18 cellular contexts compared by ENCODE assay signal in genomic region chr3:128273116-128273840, GRCh38.
DNase-seq lines count a peak whose midpoint lies in the region; ATAC-seq and TF ChIP-seq lines count a peak whose summit lies in the region.
"Had no signal": no experiment of that assay in that cellular context is flagged by ENCODE, and none has a peak within 500 bp of the region (broad histone marks: within the 10 kb centered on the region; RNA-seq: fewer than 3 reads in every experiment).

No MANE protein-coding gene starts in this region.

- peaks cover 4% of the 10 kb centered on the region for H3K36me3 Mint-ChIP-seq in nephron (ENCODE audit: low read depth)

- intact Hi-C loops in Right ventricle myocardium superior (cut with DNase I) (no loop called here), left cardiac atrium (cut with DNase I) (no loop called here), thyroid gland (cut with DNase I) (no loop called here)

- 74 to 100% methylated on average over 3 to 5 of the region's 5 CpGs for WGBS in thyroid gland, 2 donors
- WGBS in upper lobe of left lung, 2 donors, result 79% methylated on average over 5 of the region's 5 CpGs; no CpG with 5 or more reads in 1 of the 2 donors

- ATAC-seq in Right ventricle myocardium superior (ENCODE audit: poor library complexity) (peak; percentile 90), left cardiac atrium (peak; percentile 70 to 74), upper lobe of left lung (ENCODE audit: low FRiP score in 2 of 2) (no peak), GM18867 (IDR thresholded peaks at IDR 0.05; ENCODE audit: unreplicated experiment) (no peak)
- ATAC-seq: A549, PC-3 had no signal

- no peaks in the 10 kb centered on the region for H3K9me3 Mint-ChIP-seq in nephron

- TF ChIP-seq CTCF in right atrium auricular region (IDR thresholded peaks at IDR 0.05) (no peak), nephron (IDR thresholded peaks at IDR 0.05; ENCODE audit: unreplicated experiment in 3 of 3) (no peak), thyroid gland (IDR thresholded peaks at IDR 0.05) (no peak), upper lobe of left lung (IDR thresholded peaks at IDR 0.05) (no peak)

- peaks cover 29% of the 10 kb centered on the region for H3K4me1 Mint-ChIP-seq in nephron

- H3K4me1 ChIP-seq in right atrium auricular region (peaks cover 0 to 17% of the 10 kb centered on the region in 2 donors), thyroid gland (peaks cover 32 to 36% of the 10 kb centered on the region in 2 donors), upper lobe of left lung (peaks cover 0 to 6% (median 5%) of the 10 kb centered on the region in 4 donors)
- H3K4me1 ChIP-seq: A549 had no signal

- H3K27me3 Mint-ChIP-seq in nephron (ENCODE audit: low read depth), result no peaks in the 10 kb centered on the region

- H3K9me3 ChIP-seq in right atrium auricular region (no peaks in the 10 kb centered on the region), thyroid gland (no peaks in the 10 kb centered on the region), upper lobe of left lung (no peaks in the 10 kb centered on the region)
- H3K9me3 ChIP-seq: A549, Caco-2 had no signal

- no peak for TF ChIP-seq EP300 in upper lobe of left lung (IDR thresholded peaks at IDR 0.05)

- H3K27me3 ChIP-seq in right atrium auricular region, result no peaks in the 10 kb centered on the region
- no peaks in the 10 kb centered on the region for H3K27me3 ChIP-seq in thyroid gland
- H3K27me3 ChIP-seq in upper lobe of left lung, result no peaks in the 10 kb centered on the region

- H3K36me3 ChIP-seq in right atrium auricular region, result peaks cover 9% of the 10 kb centered on the region
- H3K36me3 ChIP-seq in thyroid gland, result no peaks in the 10 kb centered on the region
- peaks cover 0 to 14% (median 7%) of the 10 kb centered on the region in 4 donors for H3K36me3 ChIP-seq in upper lobe of left lung

- DNase-seq in Right ventricle myocardium superior (peak; percentile 67), right atrium auricular region (ENCODE audit: low spot score) (no peak), left cardiac atrium (no peak), thyroid gland (no peak), NCI-H1105 treated with DMSO at 0.1 percent for 48 hours (lab: John Stamatoyannopoulos, UW) (no peak), upper lobe of left lung (no peak)
- DNase-seq: DMS53; KG1; NCI-H1092; NCI-H1694 treated with DMSO at 0.1 percent for 48 hours; NCI-H345; NCI-H526 treated with DMSO at 0.1 percent for 48 hours; NK-92 treated with Interleukin-12 subunit alpha and Interleukin-12 subunit beta, amount 100 ng/mL, for 24 hours; PC-3 had no signal

- no peak overlapping the region for H3K4me3 ChIP-seq in right atrium auricular region
- H3K4me3 ChIP-seq in thyroid gland (replicated peaks in 1 of 3), result no peak overlapping the region
- no peak overlapping the region for H3K4me3 ChIP-seq in upper lobe of left lung
- H3K4me3 ChIP-seq: A549 had no signal

- no peak overlapping the region for H3K4me3 Mint-ChIP-seq in nephron

- H3K27ac ChIP-seq in right atrium auricular region (peak overlapping the region in 1 of 2 donors; percentile 63), thyroid gland (no peak overlapping the region), upper lobe of left lung (no peak overlapping the region)
- H3K27ac ChIP-seq: A549 had no signal

- no peak for TF ChIP-seq POLR2A in thyroid gland (IDR thresholded peaks at IDR 0.05)
- no peak for TF ChIP-seq POLR2A in upper lobe of left lung (IDR thresholded peaks at IDR 0.05)

- peak overlapping the region in 2 of 3 experiments; percentile 53 to 54 for H3K27ac Mint-ChIP-seq in nephron

Comparison
In these comparisons a context has a peak if more than half of its experiments do, and no peak if none do; other contexts are left out.
1. ATAC-seq: peak in Right ventricle myocardium superior (single experiment) and left cardiac atrium (2 of 2); none in upper lobe of left lung (0 of 2) and GM18867 (single experiment).